10 cellular contexts compared by ENCODE assay signal in genomic region chr22:24141586-24141985, GRCh38. TPM values are rescaled to one million over a fixed set of nuclear protein-coding genes. Genes with fewer than 3 reads are reported as not detected.
DNase-seq lines count a peak whose midpoint lies in the region; ATAC-seq and TF ChIP-seq lines count a peak whose summit lies in the region.
"Had no signal": no experiment of that assay in that cellular context is flagged by ENCODE, and none has a peak within 500 bp of the region (broad histone marks: within the 10 kb centered on the region; RNA-seq: fewer than 3 reads in every experiment).

No MANE protein-coding gene starts in this region.

- no peaks in the 10 kb centered on the region for H3K9me3 Mint-ChIP-seq in activated CD4-positive, alpha-beta memory T cell treated with anti-CD3 and anti-CD28 coated beads for 36 hours
- no peaks in the 10 kb centered on the region for H3K9me3 Mint-ChIP-seq in effector memory CD8-positive, alpha-beta T cell

- peak; percentile 26 for DNase-seq in NCI-H2029 (lab: John Stamatoyannopoulos, UW)
- DNase-seq in NCI-H2029 treated with DMSO at 0.1 percent for 48 hours (lab: John Stamatoyannopoulos, UW): no peak
- peak; percentile 59 for DNase-seq in activated CD4-positive, alpha-beta memory T cell treated with anti-CD3 and anti-CD28 coated beads for 36 hours
- DNase-seq in effector memory CD8-positive, alpha-beta T cell: no peak
- no peak for DNase-seq in stomach
- DNase-seq in ureter (ENCODE audit: low spot score): no peak
- no peak for DNase-seq in cerebellar nuclear complex (lab: John Stamatoyannopoulos, UW)
- no peak for DNase-seq in SW480 (ENCODE audit: low spot score)
- DNase-seq: glutamatergic neuron had no signal

- WGBS in stomach, 5 donors: 71 to 93% (median 77%) methylated on average over 1 to 2 of the region's 2 CpGs

- no peak overlapping the region for H3K4me3 ChIP-seq in stomach

- H3K4me1 Mint-ChIP-seq in activated CD4-positive, alpha-beta memory T cell treated with anti-CD3 and anti-CD28 coated beads for 36 hours (ENCODE audit: low read depth): peaks cover 59% of the 10 kb centered on the region
- peaks cover 40 to 49% of the 10 kb centered on the region in 2 donors for H3K4me1 Mint-ChIP-seq in effector memory CD8-positive, alpha-beta T cell (ENCODE audit: low read depth in 2 of 2)

- H3K36me3 Mint-ChIP-seq in activated CD4-positive, alpha-beta memory T cell treated with anti-CD3 and anti-CD28 coated beads for 36 hours: peaks cover 16% of the 10 kb centered on the region
- peaks cover 20% of the 10 kb centered on the region for H3K36me3 Mint-ChIP-seq in effector memory CD8-positive, alpha-beta T cell (ENCODE audit: insufficient read depth)

- POLR2A ChIA-PET in activated CD4-positive, alpha-beta memory T cell treated with anti-CD3 and anti-CD28 coated beads for 36 hours (lab: Charles Lee): no interaction called here

- intact Hi-C loops in activated CD4-positive, alpha-beta memory T cell treated with anti-CD3 and anti-CD28 coated beads for 36 hours (cut with micrococcal nuclease): no loop called here
- intact Hi-C loops in stomach (cut with DNase I; ENCODE audit: low total_unique reads): no loop called here

- peak overlapping the region in 3 of 5 donors; percentile 35 to 59 (median 44) for H3K27ac ChIP-seq in stomach
- H3K27ac ChIP-seq: 22Rv1 had no signal

- TF ChIP-seq POLR2A in stomach (IDR thresholded peaks at IDR 0.05): no peak

- no peak for TF ChIP-seq CTCF in stomach (IDR thresholded peaks at IDR 0.05)

- TF ChIP-seq EP300 in stomach (IDR thresholded peaks at IDR 0.05): no peak

- peak; percentile 63 for ATAC-seq in effector memory CD8-positive, alpha-beta T cell (replicated peaks)

- peak overlapping the region; percentile 65 for H3K27ac Mint-ChIP-seq in activated CD4-positive, alpha-beta memory T cell treated with anti-CD3 and anti-CD28 coated beads for 36 hours
- H3K27ac Mint-ChIP-seq in effector memory CD8-positive, alpha-beta T cell: peak overlapping the region; percentile 75 to 89

- H3K4me3 Mint-ChIP-seq in activated CD4-positive, alpha-beta memory T cell treated with anti-CD3 and anti-CD28 coated beads for 36 hours: no peak overlapping the region
- peak overlapping the region; percentile 25 to 37 for H3K4me3 Mint-ChIP-seq in effector memory CD8-positive, alpha-beta T cell

- no peaks in the 10 kb centered on the region for H3K27me3 ChIP-seq in stomach

- peaks cover 0 to 34% (median 15%) of the 10 kb centered on the region in 4 donors for H3K36me3 ChIP-seq in stomach

- H3K4me1 ChIP-seq in stomach: peaks cover 39 to 86% (median 71%) of the 10 kb centered on the region in 4 donors

- H3K9me3 ChIP-seq in stomach: no peaks in the 10 kb centered on the region

- H3K27me3 Mint-ChIP-seq in activated CD4-positive, alpha-beta memory T cell treated with anti-CD3 and anti-CD28 coated beads for 36 hours: no peaks in the 10 kb centered on the region
- no peaks in the 10 kb centered on the region for H3K27me3 Mint-ChIP-seq in effector memory CD8-positive, alpha-beta T cell

- CTCF ChIA-PET in activated CD4-positive, alpha-beta memory T cell treated with anti-CD3 and anti-CD28 coated beads for 36 hours (lab: Charles Lee): interaction anchor here (0.6 to 1.5 kb wide), 2 partner anchors 15 to 279 kb away, joined by 5 read pairs; no protein-coding TSS in a partner anchor

RNA-seq across cellular contexts. Expression of gene SUSD2, which starts 39.7 kb away (rescaled TPM):
- total RNA-seq in activated CD4-positive, alpha-beta memory T cell treated with anti-CD3 and anti-CD28 coated beads for 36 hours: under 1 TPM; 0.19 to 0.22 TPM
- total RNA-seq in stomach (10 to 100 TPM in 3 of 5 donors, 1 to 10 TPM in 1, under 1 TPM in 1; 0.58 to 29.9 (median 17.5) TPM), ureter (8.3 TPM)
- polyA plus RNA-seq in stomach: 1 to 10 TPM; 2.6 to 5.7 (median 3.2) TPM

Comparison
In these comparisons a context has a peak if more than half of its experiments do, and no peak if none do; other contexts are left out.
1. DNase-seq: peak in NCI-H2029 (single experiment) and activated CD4-positive, alpha-beta memory T cell treated with anti-CD3 and anti-CD28 coated beads for 36 hours (single experiment); none in NCI-H2029 treated with DMSO at 0.1 percent for 48 hours (single experiment), effector memory CD8-positive, alpha-beta T cell (0 of 3), stomach (single experiment), ureter (single experiment), cerebellar nuclear complex (0 of 2) and SW480 (single experiment).